8 cellular contexts compared by ENCODE assay signal in genomic region chr14:22314183-22314820, GRCh38.
DNase-seq lines count a peak whose midpoint lies in the region; ATAC-seq and TF ChIP-seq lines count a peak whose summit lies in the region.

No MANE protein-coding gene starts in this region.

- DNase-seq in OCI-M1 (lab: John Stamatoyannopoulos, UW) (peak; percentile 79), cerebellar cortex (ENCODE audit: low spot score) (peak; percentile 42), lower leg skin (ENCODE audit: low spot score in 2 of 2) (no peak)
- no peak for DNase-seq in stimulated activated CD4-positive, alpha-beta T cell treated with anti-CD3 and anti-CD28 coated beads, Interleukin-15, amount 100 ng/mL, for 24 hours

- TF ChIP-seq RAD21 in liver (IDR thresholded peaks at IDR 0.05) = peak; percentile 62 to 70

- H3K4me3 ChIP-seq in liver (ENCODE audit: low read depth in 1 of 3, low read length in 3 of 3) (no peak overlapping the region), lower leg skin (ENCODE audit: low read depth, poor library complexity, severe bottlenecking) (no peak overlapping the region)

- H3K27ac ChIP-seq in C4-2B = no peak overlapping the region
- no peak overlapping the region for H3K27ac ChIP-seq in liver (ENCODE audit: low read depth in 1 of 2, low read length in 2 of 2)

- H3K36me3 ChIP-seq in liver (ENCODE audit: control insufficient read depth in 4 of 4, insufficient read depth in 3 of 4, low read depth in 1 of 4, low read length in 3 of 4) = no peaks in the 10 kb centered on the region

- no peak for TF ChIP-seq POLR2A in lower leg skin (IDR thresholded peaks at IDR 0.05)

- peak; percentile 78 for TF ChIP-seq CTCF in C4-2B (conservative IDR thresholded peaks at IDR 0.05)
- TF ChIP-seq CTCF in liver (IDR thresholded peaks at IDR 0.05; ENCODE audit: low read depth, low read length, missing input control) = peak; percentile 51
- TF ChIP-seq CTCF in lower leg skin (IDR thresholded peaks at IDR 0.05) = no peak

- ATAC-seq in GM18498 (IDR thresholded peaks at IDR 0.05; ENCODE audit: unreplicated experiment) (peak; percentile 87), HG03432 (IDR thresholded peaks at IDR 0.05; ENCODE audit: unreplicated experiment) (peak; percentile 89)

- H3K9ac ChIP-seq in liver (ENCODE audit: low read depth in 1 of 2, low read length in 2 of 2) = no peak overlapping the region

- intact Hi-C loops in lower leg skin (cut with DNase I; ENCODE audit: low total_unique reads) = loop anchor here (10.0 kb wide), 1 partner anchor 60 kb away; no protein-coding TSS in a partner anchor

- no peaks in the 10 kb centered on the region for H3K4me1 ChIP-seq in liver (ENCODE audit: control insufficient read depth in 4 of 4, insufficient read depth in 4 of 4, low read length in 3 of 4)

- WGBS in liver = 38% methylated on average over 6 of the region's 6 CpGs
- WGBS in lower leg skin, 2 donors = 39 to 45% methylated on average over 6 of the region's 6 CpGs

- H3K27me3 ChIP-seq in liver (ENCODE audit: control insufficient read depth in 4 of 4, insufficient read depth in 4 of 4, low read length in 3 of 4) = no peaks in the 10 kb centered on the region

- H3K9me3 ChIP-seq in liver (ENCODE audit: control insufficient read depth in 4 of 4, low read length in 3 of 4) = no peaks in the 10 kb centered on the region

TF ChIP-seq in liver, 16 proteins besides CTCF, POLR2A, EP300 and RAD21:
- TF ChIP-seq FOXA1 (IDR thresholded peaks at IDR 0.05) = no peak
- TF ChIP-seq TAF1 (conservative IDR thresholded peaks at IDR 0.05) = no peak
- TF ChIP-seq JUND (IDR thresholded peaks at IDR 0.05) = no peak
- TF ChIP-seq HNF4A (conservative IDR thresholded peaks at IDR 0.05) = no peak
- TF ChIP-seq GABPA (IDR thresholded peaks at IDR 0.05 in 1 of 2, conservative IDR thresholded peaks at IDR 0.05 in 1 of 2) = no peak
- no peak for TF ChIP-seq HNF4G (IDR thresholded peaks at IDR 0.05)
- no peak for TF ChIP-seq FOXA2 (IDR thresholded peaks at IDR 0.05)
- TF ChIP-seq MAX (IDR thresholded peaks at IDR 0.05) = no peak
- no peak for TF ChIP-seq NR2F2 (IDR thresholded peaks at IDR 0.05)
- TF ChIP-seq REST (IDR thresholded peaks at IDR 0.05) = no peak
- no peak for TF ChIP-seq EGR1 (IDR thresholded peaks at IDR 0.05; ENCODE audit: low read depth in 2 of 2)

Comparison
In these comparisons a context has a peak if more than half of its experiments do, and no peak if none do; other contexts are left out.
1. CTCF ChIP-seq: peak in C4-2B (single experiment) and liver (single experiment); none in lower leg skin (0 of 3).
2. DNase-seq: peak in OCI-M1 (single experiment) and cerebellar cortex (single experiment); none in stimulated activated CD4-positive, alpha-beta T cell treated with anti-CD3 and anti-CD28 coated beads, Interleukin-15, amount 100 ng/mL, for 24 hours (single experiment) and lower leg skin (0 of 2).